18 cellular contexts compared by ENCODE assay signal in genomic region chrX:46755656-46756055, GRCh38.
"Had no signal": no experiment of that assay in that cellular context is flagged by ENCODE, and none has a peak within 500 bp of the region (broad histone marks: within the 10 kb centered on the region; RNA-seq: fewer than 3 reads in every experiment).

No MANE protein-coding gene starts in this region.

- H3K4me3 ChIP-seq: ascending aorta, esophagus squamous epithelium, lower lobe of right lung, thyroid gland, uterus had no signal

- H3K27ac ChIP-seq: ascending aorta, esophagus squamous epithelium, foreskin keratinocyte, lower lobe of right lung, neutrophil, uterus had no signal

- H3K9me3 ChIP-seq: ascending aorta, esophagus squamous epithelium, lower lobe of right lung, neutrophil, thyroid gland, uterus had no signal

- DNase-seq: activated CD4-positive, alpha-beta T cell treated with anti-CD3 and anti-CD28 coated beads for 36 hours; activated CD8-positive, alpha-beta memory T cell treated with anti-CD3 and anti-CD28 coated beads, Interleukin-2, amount 50 U/mL, for 48 hours; activated CD8-positive, alpha-beta T cell treated with anti-CD3 and anti-CD28 coated beads for 36 hours; activated naive CD4-positive, alpha-beta T cell; activated naive CD8-positive, alpha-beta T cell treated with anti-CD3 and anti-CD28 coated beads, Interleukin-2, amount 50 U/mL, for 24 hours; esophagus squamous epithelium; foreskin keratinocyte; immature natural killer cell; lower lobe of right lung; midbrain; naive thymus-derived CD4-positive, alpha-beta T cell; posterior cingulate gyrus; stimulated activated CD4-positive, alpha-beta T cell treated with anti-CD3 and anti-CD28 coated beads, Interleukin-4, amount 100 ng/mL, for 4 hours; thyroid gland; uterus had no signal

- H3K4me1 ChIP-seq: lower lobe of right lung, uterus had no signal

- FAIRE-seq: bronchial epithelial cell had no signal

- H3K36me3 ChIP-seq: ascending aorta, esophagus squamous epithelium, lower lobe of right lung, neutrophil, thyroid gland, uterus had no signal

- ATAC-seq: activated CD4-positive, alpha-beta T cell treated with anti-CD3 and anti-CD28 coated beads for 36 hours; activated CD8-positive, alpha-beta T cell treated with anti-CD3 and anti-CD28 coated beads for 36 hours; activated naive CD8-positive, alpha-beta T cell treated with anti-CD3 and anti-CD28 coated beads, Interleukin-2, amount 50 U/mL, for 24 hours; foreskin keratinocyte; lower lobe of right lung; naive thymus-derived CD4-positive, alpha-beta T cell had no signal

- H3K27me3 ChIP-seq: ascending aorta, esophagus squamous epithelium, foreskin keratinocyte, thyroid gland, uterus had no signal
